ENCODE assay signal across 32 cellular contexts in genomic region chrY:20581687-20582086, GRCh38. TPM values are rescaled to one million over a fixed set of nuclear protein-coding genes. Genes with fewer than 3 reads are reported as not detected.
"Had no signal": no experiment of that assay in that cellular context is flagged by ENCODE, and none has a peak within 500 bp of the region (broad histone marks: within the 10 kb centered on the region; RNA-seq: fewer than 3 reads in every experiment).

No MANE protein-coding gene starts in this region.

- H3K4me1 Mint-ChIP-seq: mesothelial cell of epicardium; naive B cell; nephron progenitor cell; neural progenitor cell; stimulated activated naive B cell treated with anti-CD40 and anti-IgM and Interleukin-4, amounts not matched to agents 10 μg/mL and 1 μg/mL and 100 μg/mL, for 72 hours had no signal

- H3K27ac Mint-ChIP-seq: mesothelial cell of epicardium; naive B cell; natural killer cell; nephron progenitor cell; neural progenitor cell; stimulated activated naive B cell treated with anti-CD40 and anti-IgM and Interleukin-4, amounts not matched to agents 10 μg/mL and 1 μg/mL and 100 μg/mL, for 72 hours had no signal

- H3K4me3 Mint-ChIP-seq: mesothelial cell of epicardium; naive B cell; natural killer cell; nephron progenitor cell; neural progenitor cell; stimulated activated naive B cell treated with anti-CD40 and anti-IgM and Interleukin-4, amounts not matched to agents 10 μg/mL and 1 μg/mL and 100 μg/mL, for 72 hours had no signal

- H3K27ac ChIP-seq: hepatocyte, neural progenitor cell, neutrophil, parathyroid adenoma, psoas muscle, skin epidermis, stomach, testis, thyroid gland, transverse colon, upper lobe of left lung, vagina had no signal

- H3K4me3 ChIP-seq: hepatocyte, lung, neural progenitor cell, psoas muscle, skin epidermis, stomach, testis, thyroid gland, transverse colon, upper lobe of left lung, vagina had no signal

- H3K4me2 ChIP-seq: hepatocyte, neural progenitor cell had no signal

- H3K9me3 ChIP-seq: neutrophil, psoas muscle, stomach, testis, thyroid gland, transverse colon, upper lobe of left lung, vagina had no signal

- H3K36me3 Mint-ChIP-seq: mesothelial cell of epicardium; naive B cell; natural killer cell; neural progenitor cell; stimulated activated naive B cell treated with anti-CD40 and anti-IgM and Interleukin-4, amounts not matched to agents 10 μg/mL and 1 μg/mL and 100 μg/mL, for 72 hours had no signal

- ATAC-seq: left lobe of liver; natural killer cell; psoas muscle; sciatic nerve; stimulated activated naive B cell treated with anti-CD40 and anti-IgM and Interleukin-4, amounts not matched to agents 10 μg/mL and 1 μg/mL and 100 μg/mL, for 72 hours; stimulated activated naive CD8-positive, alpha-beta T cell treated with anti-CD3 and anti-CD28 coated beads, Interleukin-15, Interleukin-2, amounts not matched to agents 100 U/mL and 50 U/mL, for 24 hours had no signal

- H3K27me3 Mint-ChIP-seq: naive B cell; stimulated activated naive B cell treated with anti-CD40 and anti-IgM and Interleukin-4, amounts not matched to agents 10 μg/mL and 1 μg/mL and 100 μg/mL, for 72 hours had no signal

- H3K4me1 ChIP-seq: neural progenitor cell, parathyroid adenoma, psoas muscle, testis, thyroid gland, vagina had no signal

- DNase-seq: islet precursor cell; mesendoderm; naive B cell; natural killer cell; nephron progenitor cell; occipital lobe; psoas muscle; stimulated activated CD4-positive, alpha-beta T cell treated with anti-CD3 and anti-CD28 coated beads, Interleukin-12 subunit alpha, Interleukin-12 subunit beta, amount 100 ng/mL, for 4 hours; stimulated activated CD4-positive, alpha-beta T cell treated with anti-CD3 and anti-CD28 coated beads, Interleukin-15, amount 100 ng/mL, for 24 hours; stimulated activated CD4-positive, alpha-beta T cell treated with anti-CD3 and anti-CD28 coated beads, Interleukin-2, amount 100 ng/mL, for 24 hours; stimulated activated CD4-positive, alpha-beta T cell treated with anti-CD3 and anti-CD28 coated beads, Interleukin-4, amount 100 ng/mL, for 1 hour; stimulated activated naive B cell treated with anti-CD40 and anti-IgM and Interleukin-4, amounts not matched to agents 10 μg/mL and 1 μg/mL and 100 μg/mL, for 72 hours; stimulated activated naive CD8-positive, alpha-beta T cell treated with anti-CD3 and anti-CD28 coated beads, Interleukin-15, Interleukin-2, amounts not matched to agents 100 U/mL and 50 U/mL, for 24 hours; stomach; testis; thyroid gland; transverse colon; upper lobe of left lung had no signal

- H3K9me3 Mint-ChIP-seq: mesothelial cell of epicardium; naive B cell; natural killer cell; nephron progenitor cell; neural progenitor cell; stimulated activated naive B cell treated with anti-CD40 and anti-IgM and Interleukin-4, amounts not matched to agents 10 μg/mL and 1 μg/mL and 100 μg/mL, for 72 hours had no signal

RNA-seq across cellular contexts. Expression of gene EIF1AY, which starts 6.1 kb away (rescaled TPM):
- total RNA-seq: hepatocyte, lung, mesothelial cell of epicardium, mononuclear cell, occipital lobe, osteocyte, posterior vena cava, psoas muscle, sciatic nerve, urinary bladder, vagina had no signal
- polyA plus RNA-seq: hepatocyte had no signal
